8 cellular contexts compared by ENCODE assay signal in genomic region chrX:41180194-41180902, GRCh38.
DNase-seq lines count a peak whose midpoint lies in the region; ATAC-seq and TF ChIP-seq lines count a peak whose summit lies in the region.

No MANE protein-coding gene starts in this region.

- peak; percentile 47 to 60 (median 55) for DNase-seq in CD4-positive, alpha-beta memory T cell
- DNase-seq in PC-3: peak; percentile 67
- DNase-seq in foreskin keratinocyte: no peak
- peak; percentile 6 for DNase-seq in prostate gland (ENCODE audit: low spot score)
- no peak for DNase-seq in kidney glomerular epithelial cell (lab: John Stamatoyannopoulos, UW)

- CTCF ChIA-PET in CD4-positive, alpha-beta memory T cell (lab: Charles Lee; ENCODE audit: partially characterized antibody): interaction anchor here (0.7 to 3.9 kb wide), 26 partner anchors 8 to 514 kb away, joined by 3 to 26 read pairs (median 4); no protein-coding TSS in a partner anchor
- CTCF ChIA-PET in PC-3 (lab: Charles Lee): interaction anchor here (0.6 kb wide), 1 partner anchor 83 kb away, joined by 4 read pairs; no protein-coding TSS in a partner anchor

- no peak overlapping the region for H3K27ac ChIP-seq in CD4-positive, alpha-beta memory T cell (ENCODE audit: low read depth, low read length)
- H3K27ac ChIP-seq in PC-3 (ENCODE audit: low read length): no peak overlapping the region
- H3K27ac ChIP-seq in foreskin keratinocyte: no peak overlapping the region
- no peak overlapping the region for H3K27ac ChIP-seq in prostate gland

- H3K36me3 ChIP-seq in CD4-positive, alpha-beta memory T cell (ENCODE audit: insufficient read depth, low read length): peaks cover 9% of the 10 kb centered on the region
- H3K36me3 ChIP-seq in PC-3 (ENCODE audit: low read depth, low read length): peaks cover 15% of the 10 kb centered on the region; the same call in 1 of the 2 replicates
- no peaks in the 10 kb centered on the region for H3K36me3 ChIP-seq in prostate gland

- H4K20me1 ChIP-seq in PC-3 (ENCODE audit: low read length): 0 out of 2 replicates have a peak, but pooled peaks cover 8% of the 10 kb centered on the region

- peak overlapping the region in 2 of 8 donors; percentile 30 to 32 for H3K4me3 Mint-ChIP-seq in CD4-positive, alpha-beta memory T cell
- peak overlapping the region; percentile 39 for H3K4me3 Mint-ChIP-seq in activated T-helper 17 cell treated with anti-CD3 and anti-CD28 coated beads, Interleukin-2, amount 50 U/mL, for 72 hours

- H3K27ac Mint-ChIP-seq in CD4-positive, alpha-beta memory T cell: peak overlapping the region in 6 of 7 donors; percentile 0 to 41 (median 28)
- H3K27ac Mint-ChIP-seq in activated T-helper 17 cell treated with anti-CD3 and anti-CD28 coated beads, Interleukin-2, amount 50 U/mL, for 72 hours: peak overlapping the region; percentile 57

- peak; percentile 77 for TF ChIP-seq CTCF in PC-3 (conservative IDR thresholded peaks at IDR 0.05; ENCODE audit: low read depth, low read length)
- peak; percentile 62 for TF ChIP-seq CTCF in foreskin keratinocyte (conservative IDR thresholded peaks at IDR 0.05)
- TF ChIP-seq CTCF in prostate gland (IDR thresholded peaks at IDR 0.05): peak; percentile 13 to 52 (median 40)

- BruUV-seq in PC-3 (replicated peaks; lab: Mats Ljungman, UMichigan): no TSS peak

- H3K4me2 ChIP-seq in PC-3 (ENCODE audit: low read length): no peak overlapping the region

- H3K27me3 ChIP-seq in CD4-positive, alpha-beta memory T cell (ENCODE audit: insufficient read depth, low read length): no peaks in the 10 kb centered on the region
- H3K27me3 ChIP-seq in PC-3 (ENCODE audit: low read length) (no peaks in the 10 kb centered on the region), foreskin keratinocyte (no peaks in the 10 kb centered on the region), prostate gland (replicated peaks; ENCODE audit: insufficient read depth) (no peaks in the 10 kb centered on the region)

- no peak overlapping the region for H2AFZ ChIP-seq in PC-3 (ENCODE audit: low read length)

- H3K9me3 ChIP-seq in CD4-positive, alpha-beta memory T cell (ENCODE audit: control insufficient read depth in 1 of 2, low read length in 2 of 2): no peaks in the 10 kb centered on the region
- H3K9me3 ChIP-seq in PC-3 (ENCODE audit: low read length): no peaks in the 10 kb centered on the region
- H3K9me3 ChIP-seq in prostate gland: no peaks in the 10 kb centered on the region

- H3K9me2 ChIP-seq in PC-3 (replicated peaks; ENCODE audit: low read length): no peaks in the 10 kb centered on the region

- peaks cover 32 to 48% (median 40%) of the 10 kb centered on the region in 4 donors for H3K4me1 Mint-ChIP-seq in CD4-positive, alpha-beta memory T cell
- peaks cover 9% of the 10 kb centered on the region for H3K4me1 Mint-ChIP-seq in activated T-helper 17 cell treated with anti-CD3 and anti-CD28 coated beads, Interleukin-2, amount 50 U/mL, for 72 hours

- H3K36me3 Mint-ChIP-seq in CD4-positive, alpha-beta memory T cell: peaks cover 38 to 40% of the 10 kb centered on the region in 2 donors
- peaks cover 62% of the 10 kb centered on the region for H3K36me3 Mint-ChIP-seq in activated T-helper 17 cell treated with anti-CD3 and anti-CD28 coated beads, Interleukin-2, amount 50 U/mL, for 72 hours (ENCODE audit: low read depth)

- no peaks in the 10 kb centered on the region for H3F3A ChIP-seq in PC-3 (ENCODE audit: low read length, unreplicated experiment)

- no peaks in the 10 kb centered on the region for H3K9me3 Mint-ChIP-seq in CD4-positive, alpha-beta memory T cell
- H3K9me3 Mint-ChIP-seq in activated T-helper 17 cell treated with anti-CD3 and anti-CD28 coated beads, Interleukin-2, amount 50 U/mL, for 72 hours: no peaks in the 10 kb centered on the region

- no peak overlapping the region for H3K9ac ChIP-seq in PC-3 (ENCODE audit: low read length)

- POLR2A ChIA-PET in CD4-positive, alpha-beta memory T cell (lab: Charles Lee; ENCODE audit: partially characterized antibody): interaction anchor here (1.8 kb wide), 1 partner anchor 262 kb away, joined by 5 read pairs; no protein-coding TSS in a partner anchor
- POLR2A ChIA-PET in PC-3 (lab: Charles Lee; ENCODE audit: unreplicated experiment): interaction anchor here (0.7 to 1.0 kb wide), 2 partner anchors 27 to 599 kb away, joined by 3 to 4 read pairs; no protein-coding TSS in a partner anchor

- intact Hi-C loops in CD4-positive, alpha-beta memory T cell (cut with micrococcal nuclease): loop anchor here (1.0 kb wide), 2 partner anchors 73 to 262 kb away; no protein-coding TSS in a partner anchor
- intact Hi-C loops in PC-3 (cut with micrococcal nuclease) (loop anchor here (1.0 kb wide), 1 partner anchor 73 kb away; no protein-coding TSS in a partner anchor), prostate gland (cut with DNase I) (no loop called here)

- H3K4me3 ChIP-seq in CD4-positive, alpha-beta memory T cell (ENCODE audit: low read length in 2 of 2): no peak overlapping the region
- H3K4me3 ChIP-seq in PC-3 (ENCODE audit: low read length) (no peak overlapping the region), prostate gland (no peak overlapping the region)

- peak; percentile 55 for ATAC-seq in GM19025 (IDR thresholded peaks at IDR 0.05; ENCODE audit: low read depth, unreplicated experiment)
- ATAC-seq in HG03565 (IDR thresholded peaks at IDR 0.05; ENCODE audit: unreplicated experiment): peak; percentile 47
- ATAC-seq in PC-3: peak; percentile 73
- peak; percentile 74 for ATAC-seq in activated T-helper 17 cell treated with anti-CD3 and anti-CD28 coated beads, Interleukin-2, amount 50 U/mL, for 72 hours (replicated peaks)
- ATAC-seq in foreskin keratinocyte: peak; percentile 29

- 30% methylated on average over 5 of the region's 5 CpGs for WGBS in prostate gland

- TF ChIP-seq POLR2A in prostate gland (IDR thresholded peaks at IDR 0.05): no peak

- peaks cover 21% of the 10 kb centered on the region for H3K4me1 ChIP-seq in CD4-positive, alpha-beta memory T cell (ENCODE audit: insufficient read depth, low read length)
- H3K4me1 ChIP-seq in PC-3 (ENCODE audit: insufficient read depth, low read length) (no peaks in the 10 kb centered on the region), foreskin keratinocyte (no peaks in the 10 kb centered on the region), prostate gland (replicated peaks) (no peaks in the 10 kb centered on the region)

- H3K27me3 Mint-ChIP-seq in CD4-positive, alpha-beta memory T cell: no peaks in the 10 kb centered on the region
- no peaks in the 10 kb centered on the region for H3K27me3 Mint-ChIP-seq in activated T-helper 17 cell treated with anti-CD3 and anti-CD28 coated beads, Interleukin-2, amount 50 U/mL, for 72 hours

- no peaks in the 10 kb centered on the region for H3K79me2 ChIP-seq in PC-3 (ENCODE audit: low read length)

Comparison
In these comparisons a context has a peak if more than half of its experiments do, and no peak if none do; other contexts are left out.
1. DNase-seq: peak in CD4-positive, alpha-beta memory T cell (5 of 5), PC-3 (single experiment) and prostate gland (single experiment); none in foreskin keratinocyte (0 of 2) and kidney glomerular epithelial cell (single experiment).
2. Peak in every context shown above with its lines, with median percentiles within 50 percentile points of each other: ATAC-seq and CTCF ChIP-seq.